Comparison of ENCODE assay signal across 9 cellular contexts in genomic region chr1:93692451-93692861, GRCh38. TPM values are rescaled to one million over a fixed set of nuclear protein-coding genes. Genes with fewer than 3 reads are reported as not detected.
DNase-seq lines count a peak whose midpoint lies in the region; ATAC-seq and TF ChIP-seq lines count a peak whose summit lies in the region.
"Had no signal": no experiment of that assay in that cellular context is flagged by ENCODE, and none has a peak within 500 bp of the region (broad histone marks: within the 10 kb centered on the region; RNA-seq: fewer than 3 reads in every experiment).

No MANE protein-coding gene starts in this region.

- no peak overlapping the region for H3K4me3 ChIP-seq in DND-41 (ENCODE audit: low read depth in 1 of 2, low read length in 2 of 2)

- no peak for TF ChIP-seq CTCF in DND-41 (IDR thresholded peaks at IDR 0.05; ENCODE audit: borderline replicate concordance, extremely low read depth, low read length, poor library complexity, severe bottlenecking)
- TF ChIP-seq CTCF in chondrocyte (IDR thresholded peaks at IDR 0.05), result no peak
- TF ChIP-seq CTCF in omental fat pad (IDR thresholded peaks at IDR 0.05), result no peak

- H3K36me3 Mint-ChIP-seq in chondrocyte (ENCODE audit: low read depth), result no peaks in the 10 kb centered on the region
- no peaks in the 10 kb centered on the region for H3K36me3 Mint-ChIP-seq in effector memory CD8-positive, alpha-beta T cell (ENCODE audit: insufficient read depth)

- H3K4me1 ChIP-seq in DND-41 (ENCODE audit: insufficient read depth, low read length), result no peaks in the 10 kb centered on the region

- no peak for DNase-seq in DND-41
- peak; percentile 30 for DNase-seq in LoVo (ENCODE audit: low spot score)
- DNase-seq in chondrocyte (ENCODE audit: low spot score), result no peak
- DNase-seq in omental fat pad (ENCODE audit: low spot score), result no peak
- no peak for DNase-seq in AG08396 (ENCODE audit: low spot score)
- DNase-seq in activated effector memory CD4-positive, alpha-beta T cell treated with anti-CD3 and anti-CD28 coated beads, Interleukin-2, amount 50 U/mL, for 16 hours, result no peak
- no peak for DNase-seq in effector memory CD8-positive, alpha-beta T cell
- DNase-seq: left colon had no signal

- no peaks in the 10 kb centered on the region for H3K9me3 ChIP-seq in DND-41 (ENCODE audit: insufficient read depth, low read length, severe bottlenecking)

- no peaks in the 10 kb centered on the region for H3K27me3 Mint-ChIP-seq in chondrocyte (ENCODE audit: low read depth)
- H3K27me3 Mint-ChIP-seq in effector memory CD8-positive, alpha-beta T cell, result peaks cover 0 to 5% of the 10 kb centered on the region in 2 donors

- H3K9me3 Mint-ChIP-seq in chondrocyte (ENCODE audit: low read depth), result no peaks in the 10 kb centered on the region
- no peaks in the 10 kb centered on the region for H3K9me3 Mint-ChIP-seq in effector memory CD8-positive, alpha-beta T cell

- ATAC-seq in DND-41 (ENCODE audit: insufficient read depth, low read depth), result peak; percentile 24; the same call in 1 of the 3 replicates
- peak; percentile 64 for ATAC-seq in omental fat pad (ENCODE audit: low FRiP score)
- no peak for ATAC-seq in effector memory CD8-positive, alpha-beta T cell (replicated peaks)
- no peak for ATAC-seq in GM19455 (IDR thresholded peaks at IDR 0.05; ENCODE audit: unreplicated experiment)

- no peak overlapping the region for H3K4me3 Mint-ChIP-seq in chondrocyte (ENCODE audit: unreplicated experiment)
- no peak overlapping the region for H3K4me3 Mint-ChIP-seq in effector memory CD8-positive, alpha-beta T cell

- H3K4me1 Mint-ChIP-seq in chondrocyte (ENCODE audit: low read depth), result no peaks in the 10 kb centered on the region
- H3K4me1 Mint-ChIP-seq in effector memory CD8-positive, alpha-beta T cell (ENCODE audit: low read depth in 2 of 2), result peaks cover 0 to 8% of the 10 kb centered on the region in 2 donors

- H3K4me2 ChIP-seq in DND-41 (ENCODE audit: insufficient read depth, low read length), result no peak overlapping the region

- peak overlapping the region; percentile 78 for H3K27ac Mint-ChIP-seq in chondrocyte (ENCODE audit: unreplicated experiment)
- peak overlapping the region in 1 of 2 donors; percentile 10 for H3K27ac Mint-ChIP-seq in effector memory CD8-positive, alpha-beta T cell

- no peaks in the 10 kb centered on the region for H3K79me2 ChIP-seq in DND-41 (ENCODE audit: insufficient read depth, low read length)

- no peak overlapping the region for H3K27ac ChIP-seq in DND-41 (ENCODE audit: low read length)

- H3K36me3 ChIP-seq in DND-41 (ENCODE audit: insufficient read depth, low read length), result no peaks in the 10 kb centered on the region

- H3K9ac ChIP-seq in DND-41 (ENCODE audit: low read depth, low read length), result no peak overlapping the region

- no peaks in the 10 kb centered on the region for H3K27me3 ChIP-seq in DND-41 (ENCODE audit: insufficient read depth, low read length, poor library complexity)

- no peak overlapping the region for H2AFZ ChIP-seq in DND-41 (ENCODE audit: low read depth, low read length)

- H4K20me1 ChIP-seq in DND-41 (ENCODE audit: insufficient read depth, low read length), result no peaks in the 10 kb centered on the region

RNA-seq across cellular contexts. Expression of gene BCAR3, which starts 10.8 kb away (rescaled TPM):
- 12.1 to 20.6 TPM (median 18.5 TPM) in 3 replicates for total RNA-seq in chondrocyte
- 10 to 100 TPM; 43.7 to 73.5 (median 45.8) TPM for total RNA-seq in omental fat pad

Comparison
In these comparisons a context has a peak if more than half of its experiments do, and no peak if none do; other contexts are left out.
1. ATAC-seq: peak in DND-41 (single experiment) and omental fat pad (single experiment); none in effector memory CD8-positive, alpha-beta T cell (single experiment) and GM19455 (single experiment).